ENCODE assay signal across 11 cellular contexts in the genomic region with DNA sequence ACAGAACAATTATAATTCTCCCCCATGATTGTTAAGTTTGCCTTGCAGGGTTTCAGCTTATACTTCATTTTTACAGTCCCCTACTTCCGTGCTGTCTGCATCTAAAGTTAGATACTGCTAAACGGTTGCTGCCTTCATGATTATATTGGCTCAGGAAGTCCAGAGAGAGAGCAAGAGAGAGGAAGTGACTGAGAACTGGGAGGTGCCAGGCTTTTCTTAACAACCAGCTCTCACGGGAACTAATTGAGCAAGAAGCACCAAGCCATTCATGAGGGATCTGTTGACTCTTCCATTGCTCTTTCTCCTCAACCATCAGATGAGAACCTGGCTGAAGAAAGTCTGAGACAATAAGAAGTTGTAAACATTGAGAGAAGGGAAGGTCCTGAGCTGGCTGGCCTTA.
DNase-seq lines count a peak whose midpoint lies in the region; ATAC-seq and TF ChIP-seq lines count a peak whose summit lies in the region.
"Had no signal": no experiment of that assay in that cellular context is flagged by ENCODE, and none has a peak within 500 bp of the region (broad histone marks: within the 10 kb centered on the region; RNA-seq: fewer than 3 reads in every experiment).

No MANE protein-coding gene starts in this region.

- no peaks in the 10 kb centered on the region for H3K4me1 ChIP-seq in Peyer's patch

- TF ChIP-seq CTCF in Peyer's patch (IDR thresholded peaks at IDR 0.05): no peak

- H3K27ac ChIP-seq in Peyer's patch: no peak overlapping the region

- no peaks in the 10 kb centered on the region for H3K27me3 ChIP-seq in Peyer's patch

- DNase-seq in DMS153 (lab: John Stamatoyannopoulos, UW) (peak; percentile 37), SKM-1 treated with dmso at 0.1 percent for 144 hours (lab: John Stamatoyannopoulos, UW; ENCODE audit: unreplicated experiment) (peak; percentile 77), lung microvascular endothelial cell (ENCODE audit: low read depth in 2 of 2) (peak; percentile 49 to 74), D341Med (ENCODE audit: low spot score) (no peak), Peyer's patch (no peak)
- peak; percentile 16 for DNase-seq in Jurkat, Clone E6-1 (ENCODE audit: low read depth, low spot score)
- DNase-seq: activated gamma-delta T cell treated with Interleukin-2 at 50 U/mL for 16 hours, NCI-H1930, T1000 had no signal

- no peaks in the 10 kb centered on the region for H3K36me3 ChIP-seq in Peyer's patch

- no peaks in the 10 kb centered on the region for H3K9me3 ChIP-seq in Peyer's patch

- no peak overlapping the region for H3K4me3 ChIP-seq in Jurkat, Clone E6-1 (ENCODE audit: low read length)
- no peak overlapping the region for H3K4me3 ChIP-seq in Peyer's patch

- no peak for TF ChIP-seq POLR2A in Peyer's patch (IDR thresholded peaks at IDR 0.05)

- ATAC-seq in HG03520 (IDR thresholded peaks at IDR 0.05; ENCODE audit: unreplicated experiment) (no peak), HG02678 (IDR thresholded peaks at IDR 0.05; ENCODE audit: unreplicated experiment) (no peak)

Comparison
In these comparisons a context has a peak if more than half of its experiments do, and no peak if none do; other contexts are left out.
1. DNase-seq: peak in DMS153 (single experiment), Jurkat, Clone E6-1 (single experiment), SKM-1 treated with dmso at 0.1 percent for 144 hours (single experiment) and lung microvascular endothelial cell (2 of 2); none in D341Med (single experiment) and Peyer's patch (0 of 3).